8 cellular contexts compared by ENCODE assay signal in genomic region chr20:41028359-41029149, GRCh38. TPM values are rescaled to one million over a fixed set of nuclear protein-coding genes. Genes with fewer than 3 reads are reported as not detected.
DNase-seq lines count a peak whose midpoint lies in the region; ATAC-seq, FAIRE-seq and TF ChIP-seq lines count a peak whose summit lies in the region.

TSS of gene TOP1 (plus strand) at chr20:41028822. CDS start at chr20:41029068, 246 bp downstream.

- H2BK12ac ChIP-seq in H1 (ENCODE audit: low read depth, low read length) (peak within 1 kb of the TSS; percentile 30; the same call in 1 of the 2 replicates), mesenchymal stem cell (ENCODE audit: low read length in 2 of 2) (peak within 1 kb of the TSS in 1 of 2 experiments; percentile 10)

- H2BK120ac ChIP-seq in H1 (replicated peaks; ENCODE audit: low read depth, low read length) (no peak within 1 kb of the TSS), mesenchymal stem cell (ENCODE audit: low read depth, low read length) (peak within 1 kb of the TSS; percentile 97)

- H3K4me2 ChIP-seq in H1 (ENCODE audit: insufficient read depth in 1 of 2, low read depth in 2 of 2, low read length in 2 of 2), result peak within 1 kb of the TSS; percentile 71 to 90
- peak within 1 kb of the TSS; percentile 96 for H3K4me2 ChIP-seq in mesenchymal stem cell (ENCODE audit: low read length, poor library complexity, severe bottlenecking)

- H4K8ac ChIP-seq in H1 (ENCODE audit: extremely low read depth, insufficient read depth, low read length) (peak within 1 kb of the TSS; percentile 98), mesenchymal stem cell (ENCODE audit: low read length) (peak within 1 kb of the TSS; percentile 73)

- CTCF ChIA-PET in H1 (lab: Charles Lee; ENCODE audit: partially characterized antibody), result interaction anchor here (1.3 to 2.3 kb wide), 2 partner anchors 16 to 37 kb away, joined by 3 to 9 read pairs; no protein-coding TSS in a partner anchor

- ATAC-seq in GM21367 (IDR thresholded peaks at IDR 0.05; ENCODE audit: unreplicated experiment), result peak; percentile 90

- H3K18ac ChIP-seq in H1 (ENCODE audit: extremely low read depth, low read length), result peak within 1 kb of the TSS; percentile 56; the same call in 1 of the 2 replicates
- peak within 1 kb of the TSS; percentile 59 to 93 for H3K18ac ChIP-seq in mesenchymal stem cell (ENCODE audit: low read depth in 1 of 2, low read length in 2 of 2)

- H3K27me3 ChIP-seq in H1 (replicated peaks in 1 of 4; ENCODE audit: control insufficient read depth in 3 of 4, extremely low read depth in 1 of 4, insufficient read depth in 3 of 4, low read length in 3 of 4) (peaks cover 0 to 24% (median 10%) of the 10 kb centered on the region in 4 experiments; a peak in 3 of 7 replicates), mesenchymal stem cell (ENCODE audit: control insufficient read depth in 1 of 2, insufficient read depth in 1 of 2, low read length in 2 of 2) (no peaks in the 10 kb centered on the region)

- H2BK15ac ChIP-seq in H1 (ENCODE audit: low read length) (no peak within 1 kb of the TSS), mesenchymal stem cell (ENCODE audit: low read depth, poor library complexity, severe bottlenecking) (peak within 1 kb of the TSS; percentile 75)

- 1% methylated on average over 75 of the region's 85 CpGs; no CpG with 5 or more reads in 1 of the 2 experiments for WGBS in H1 (ENCODE audit: extremely low coverage in 1 of 2, insufficient coverage in 1 of 2, insufficient read length in 1 of 2, insufficient replicate concordance in 2 of 2, low coverage in 1 of 2, low lambda C conversion rate in 2 of 2, missing lambda C conversion rate in 1 of 2), 2 experiments
- WGBS in mesenchymal stem cell, result under 1% methylated on average over 77 of the region's 85 CpGs

- peak within 1 kb of the TSS; percentile 81 for H4K5ac ChIP-seq in H1 (ENCODE audit: insufficient read length, low read depth, low read length)

- peak; percentile 90 to 97 for TF ChIP-seq POLR2A in H1 (IDR thresholded peaks at IDR 0.05; ENCODE audit: control extremely low read depth in 1 of 2, low read depth in 2 of 2, low read length in 2 of 2)

- H3K79me2 ChIP-seq in H1 (ENCODE audit: control insufficient read depth in 1 of 2, insufficient read depth in 2 of 2, low read length in 2 of 2), result peaks cover 14 to 44% of the 10 kb centered on the region in 2 experiments

- no peak within 1 kb of the TSS for H3K56ac ChIP-seq in H1 (replicated peaks; ENCODE audit: insufficient read length, low read depth, low read length)

- TF ChIP-seq RAD21 in H1 (IDR thresholded peaks at IDR 0.05 in 1 of 2, conservative IDR thresholded peaks at IDR 0.05 in 1 of 2; ENCODE audit: low read depth in 2 of 2, low read length in 2 of 2), result no peak

- H3K9me3 ChIP-seq in H1 (ENCODE audit: insufficient read depth in 2 of 2, low read depth in 1 of 2, low read length in 1 of 2) (no peaks in the 10 kb centered on the region), mesenchymal stem cell (ENCODE audit: control insufficient read depth, low read length) (no peaks in the 10 kb centered on the region)

- H3K23me2 ChIP-seq in H1 (ENCODE audit: low read depth, low read length), result peaks cover 3% of the 10 kb centered on the region

- no peak within 1 kb of the TSS for H3K14ac ChIP-seq in H1 (ENCODE audit: insufficient read length)
- H3K14ac ChIP-seq in mesenchymal stem cell (ENCODE audit: low read length in 2 of 2), result peak within 1 kb of the TSS; percentile 98 to 100

- H3K4ac ChIP-seq in H1 (replicated peaks; ENCODE audit: insufficient read length, low read depth, low read length), result no peak within 1 kb of the TSS
- peak within 1 kb of the TSS; percentile 94 to 95 for H3K4ac ChIP-seq in mesenchymal stem cell (ENCODE audit: low read depth in 1 of 2, low read length in 2 of 2)

- TF ChIP-seq EP300 in H1 (IDR thresholded peaks at IDR 0.05; ENCODE audit: borderline replicate concordance in 1 of 2, low read depth in 2 of 2, low read length in 2 of 2), result 0 out of 3 replicates have a peak, but pooled peaks of 1 of the 2 experiments have one; percentile 45

- H4K20me1 ChIP-seq in H1 (replicated peaks in 1 of 2; ENCODE audit: control insufficient read depth in 1 of 2, insufficient read depth in 2 of 2, low read length in 2 of 2), result peaks cover 24 to 28% of the 10 kb centered on the region in 2 experiments

- no peak; a peak in 1 of 4 replicates for TF ChIP-seq CTCF in H1 (IDR thresholded peaks at IDR 0.05; ENCODE audit: control extremely low read depth in 1 of 3, insufficient read depth in 1 of 3, low read depth in 1 of 3, low read length in 3 of 3)

- peak within 1 kb of the TSS; percentile 56 to 97 (median 67) for H3K4me3 ChIP-seq in H1 (ENCODE audit: extremely low read depth in 1 of 4, insufficient read depth in 2 of 4, low read depth in 3 of 4, low read length in 4 of 4)
- H3K4me3 ChIP-seq in mesenchymal stem cell (ENCODE audit: insufficient read depth in 1 of 2, low read depth in 1 of 2, low read length in 2 of 2), result peak within 1 kb of the TSS; percentile 86 to 100

- DNase-seq in COLO829 (ENCODE audit: low spot score) (peak; percentile 100), HTR-8/SVneo (ENCODE audit: insufficient read length, low spot score) (peak; percentile 100), NOMO-1 treated with dmso at 0.1 percent for 144 hours (lab: John Stamatoyannopoulos, UW; ENCODE audit: unreplicated experiment) (peak; percentile 99), H1 (ENCODE audit: low read depth in 1 of 2, low spot score in 2 of 2) (peak; percentile 100), mesenchymal stem cell (peak; percentile 100)
- DNase-seq in activated CD8-positive, alpha-beta memory T cell treated with anti-CD3 and anti-CD28 coated beads for 48 hours (ENCODE audit: low read depth in 2 of 3, low spot score in 2 of 3), result peak; percentile 99 to 100 (median 99)
- DNase-seq in stimulated activated CD8-positive, alpha-beta memory T cell treated with anti-CD3 and anti-CD28 coated beads, Interleukin-12 subunit alpha, Interleukin-12 subunit beta, amount 100 ng/mL, for 4 hours (ENCODE audit: low read depth), result peak; percentile 100

- H3K9ac ChIP-seq in H1 (replicated peaks in 1 of 4; ENCODE audit: extremely low read depth in 1 of 4, low read depth in 3 of 4, low read length in 3 of 4), result peak within 1 kb of the TSS; percentile 76 to 99 (median 90)
- H3K9ac ChIP-seq in mesenchymal stem cell (ENCODE audit: low read length), result peak within 1 kb of the TSS; percentile 98

- peak within 1 kb of the TSS; percentile 93 for H3K27ac ChIP-seq in H1 (ENCODE audit: low read depth, low read length)
- peak within 1 kb of the TSS; percentile 63 for H3K27ac ChIP-seq in mesenchymal stem cell (ENCODE audit: low read length, poor library complexity, severe bottlenecking)

- FAIRE-seq in HTR-8/SVneo (lab: Jason Lieb, UNC) (peak; percentile 100), H1 (lab: Jason Lieb, UNC) (no peak)

- no peak within 1 kb of the TSS for H4K91ac ChIP-seq in H1 (replicated peaks; ENCODE audit: insufficient read length, low read length)
- H4K91ac ChIP-seq in mesenchymal stem cell (ENCODE audit: low read length), result peak within 1 kb of the TSS; percentile 92

- no peak within 1 kb of the TSS for H2BK20ac ChIP-seq in H1 (ENCODE audit: low read length)

- H3K4me1 ChIP-seq in H1 (replicated peaks in 1 of 4; ENCODE audit: control insufficient read depth in 3 of 4, insufficient read depth in 4 of 4, low read length in 3 of 4) (peaks cover 3 to 9% (median 7%) of the 10 kb centered on the region in 4 experiments; a peak in 4 of 7 replicates), mesenchymal stem cell (ENCODE audit: control insufficient read depth, insufficient read depth, low read depth, low read length) (peaks cover 5% of the 10 kb centered on the region)

- H3K23ac ChIP-seq in H1 (ENCODE audit: insufficient read length) (no peak within 1 kb of the TSS), mesenchymal stem cell (ENCODE audit: low read length in 2 of 2) (peak within 1 kb of the TSS; percentile 84 to 97)

- H2AK5ac ChIP-seq in H1 (ENCODE audit: low read depth, low read length) (no peak within 1 kb of the TSS), mesenchymal stem cell (ENCODE audit: low read length, severe bottlenecking) (no peak within 1 kb of the TSS)

- H3K79me1 ChIP-seq in H1 (ENCODE audit: low read depth, low read length) (peaks cover 6% of the 10 kb centered on the region), mesenchymal stem cell (replicated peaks; ENCODE audit: low read length, poor library complexity, severe bottlenecking) (no peaks in the 10 kb centered on the region)

- H2BK5ac ChIP-seq in H1 (ENCODE audit: low read depth, low read length) (peak within 1 kb of the TSS; percentile 76; the same call in 1 of the 2 replicates), mesenchymal stem cell (ENCODE audit: low read depth, low read length, poor library complexity, severe bottlenecking) (peak within 1 kb of the TSS; percentile 77)

- peak within 1 kb of the TSS; percentile 49; the same call in 1 of the 2 replicates for H2AFZ ChIP-seq in H1 (ENCODE audit: low read length)
- H2AFZ ChIP-seq in mesenchymal stem cell (ENCODE audit: low read depth, low read length), result peak within 1 kb of the TSS; percentile 84

- POLR2A ChIA-PET in H1 (lab: Charles Lee; ENCODE audit: partially characterized antibody), result interaction anchor here (0.9 to 3.1 kb wide), 13 partner anchors 9 to 109 kb away, joined by 3 to 15 read pairs (median 5); partner anchors contain the start of gene PLCG1

- H3K36me3 ChIP-seq in H1 (ENCODE audit: control insufficient read depth in 2 of 4, insufficient read depth in 4 of 4, low read length in 3 of 4) (peaks cover 0 to 6% (median 3%) of the 10 kb centered on the region in 4 experiments; a peak in 3 of 8 replicates), mesenchymal stem cell (ENCODE audit: control insufficient read depth in 1 of 2, insufficient read depth in 2 of 2, low read depth in 1 of 2, low read length in 2 of 2) (no peaks in the 10 kb centered on the region)

TF ChIP-seq in H1, 55 proteins besides CTCF, POLR2A, EP300 and RAD21 (continues in another document):
- no peak for TF ChIP-seq HDAC2 (IDR thresholded peaks at IDR 0.05; ENCODE audit: borderline replicate concordance in 1 of 2, low read depth in 2 of 2, low read length in 2 of 2)
- peak; percentile 89 for TF ChIP-seq TAF7 (optimal IDR thresholded peaks at IDR 0.05; ENCODE audit: borderline replicate concordance, low read depth, low read length)
- TF ChIP-seq SP4 (IDR thresholded peaks at IDR 0.05; ENCODE audit: low read length), result peak; percentile 61; the same call in 1 of the 2 replicates
- peak; percentile 68 for TF ChIP-seq POLR2AphosphoS5 (IDR thresholded peaks at IDR 0.05; ENCODE audit: low read depth, low read length)
- peak; percentile 83 for TF ChIP-seq CREB1 (IDR thresholded peaks at IDR 0.05)

RNA-seq across cellular contexts. Expression of gene TOP1, which starts in this region (rescaled TPM):
- total RNA-seq in H1 (2021; fragmentation: NEBNext Ultra II Directional; extraction: Animal tissue kit (Norgen Biotek cat#: 25700)), result 108 and 114 TPM in 2 replicates
- 5.9 and 7.4 TPM in 2 replicates for polyA plus RNA-seq in H1 (2011; rRNA removed)
- 15.2 TPM for polyA plus RNA-seq in H1 (2011; cell fraction: cytosol; rRNA removed)
- polyA plus RNA-seq in H1 (2011; cell fraction: nucleus; rRNA removed), result 9.0 TPM
- polyA plus RNA-seq in H1 (2012, experiment 1 of 2), result 56.8 to 90.7 TPM (median 64.1 TPM) in 4 replicates
- polyA plus RNA-seq in H1 (2012, experiment 2 of 2), result 7.1 TPM
- 112 TPM for polyA plus RNA-seq in H1 (2013, experiment 1 of 2)
- polyA plus RNA-seq in H1 (2013, experiment 2 of 2), result 105 TPM
- 9.0 and 13.1 TPM in 2 replicates for polyA minus RNA-seq in H1 (2011; rRNA and poly(A)+ RNA removed)
- polyA minus RNA-seq in H1 (2011; cell fraction: cytosol; rRNA and poly(A)+ RNA removed), result 28.2 TPM
- 24.8 TPM for polyA minus RNA-seq in H1 (2011; cell fraction: nucleus; rRNA and poly(A)+ RNA removed)
- 68.4 TPM for polyA plus RNA-seq in mesenchymal stem cell (2013, experiment 1 of 2)
- polyA plus RNA-seq in mesenchymal stem cell (2013, experiment 2 of 2), result 65.1 TPM

Comparison
In these comparisons a context has a peak if more than half of its experiments do, and no peak if none do; other contexts are left out.
1. Peak in every context shown above with its lines: DNase-seq, ATAC-seq, H3K4me3 ChIP-seq and H3K27ac ChIP-seq.